Comparison of ENCODE assay signal across 24 cellular contexts in genomic region chr2:30684546-30684945, GRCh38.
A peak's percentile ranks its signal among the peaks of the same experiment; 100 is the strongest.
DNase-seq lines count a peak whose midpoint lies in the region; ATAC-seq and TF ChIP-seq lines count a peak whose summit lies in the region.
"Had no signal": no experiment of that assay in that cellular context is flagged by ENCODE, and none has a peak within 500 bp of the region (broad histone marks: within the 10 kb centered on the region; RNA-seq: fewer than 3 reads in every experiment).

No MANE protein-coding gene starts in this region.

- H3K4me1 Mint-ChIP-seq in activated CD8-positive, alpha-beta T cell treated with anti-CD3 and anti-CD28 coated beads, Interleukin-2, amount 10 ng/mL, durations not matched to agents 7 days and 5 days (ENCODE audit: low read depth) = no peaks in the 10 kb centered on the region
- H3K4me1 Mint-ChIP-seq in activated CD8-positive, alpha-beta T cell treated with anti-CD3 and anti-CD28 coated beads for 36 hours (ENCODE audit: low read depth) = no peaks in the 10 kb centered on the region
- peaks cover 6% of the 10 kb centered on the region for H3K4me1 Mint-ChIP-seq in chondrocyte (ENCODE audit: low read depth)
- H3K4me1 Mint-ChIP-seq: CD4-positive, CD25-positive, alpha-beta regulatory T cell had no signal

- H3K9me3 Mint-ChIP-seq in activated CD8-positive, alpha-beta T cell treated with anti-CD3 and anti-CD28 coated beads, Interleukin-2, amount 10 ng/mL, durations not matched to agents 7 days and 5 days (ENCODE audit: insufficient read depth) = no peaks in the 10 kb centered on the region
- no peaks in the 10 kb centered on the region for H3K9me3 Mint-ChIP-seq in activated CD8-positive, alpha-beta T cell treated with anti-CD3 and anti-CD28 coated beads for 36 hours
- H3K9me3 Mint-ChIP-seq in chondrocyte (ENCODE audit: low read depth) = no peaks in the 10 kb centered on the region
- H3K9me3 Mint-ChIP-seq: GM23338, H9 had no signal

- no peak overlapping the region for H3K27ac Mint-ChIP-seq in activated CD8-positive, alpha-beta T cell treated with anti-CD3 and anti-CD28 coated beads, Interleukin-2, amount 10 ng/mL, durations not matched to agents 7 days and 5 days
- no peak overlapping the region for H3K27ac Mint-ChIP-seq in activated CD8-positive, alpha-beta T cell treated with anti-CD3 and anti-CD28 coated beads for 36 hours
- H3K27ac Mint-ChIP-seq in chondrocyte (ENCODE audit: unreplicated experiment) = no peak overlapping the region
- H3K27ac Mint-ChIP-seq: CD4-positive, CD25-positive, alpha-beta regulatory T cell; GM23338; H9 had no signal

- DNase-seq in activated CD8-positive, alpha-beta T cell treated with anti-CD3 and anti-CD28 coated beads, Interleukin-2, amount 10 ng/mL, durations not matched to agents 7 days and 5 days = peak; percentile 7
- no peak for DNase-seq in activated CD8-positive, alpha-beta T cell treated with anti-CD3 and anti-CD28 coated beads for 36 hours
- DNase-seq in RPMI8226 = peak; percentile 89
- DNase-seq in mucosa of gallbladder (ENCODE audit: low spot score) = peak; percentile 0
- peak; percentile 30 for DNase-seq in ureter (ENCODE audit: low spot score)
- DNase-seq in chondrocyte (ENCODE audit: low spot score) = no peak
- DNase-seq in COLO829 (ENCODE audit: low spot score) = no peak
- DNase-seq: CD4-positive, CD25-positive, alpha-beta regulatory T cell; DMS53; H9; MV-4-11; NCI-H1105; NCI-H146; NCI-H1930; NCI-H2107; NCI-H510A; NCI-H69; PC-3; SJCRH30 had no signal

- intact Hi-C loops in activated CD8-positive, alpha-beta T cell treated with anti-CD3 and anti-CD28 coated beads for 36 hours (cut with micrococcal nuclease) = no loop called here

- CTCF ChIA-PET in activated CD8-positive, alpha-beta T cell treated with anti-CD3 and anti-CD28 coated beads, Interleukin-2, amount 10 ng/mL, durations not matched to agents 7 days and 5 days (lab: Charles Lee) = interaction anchor here (3.2 kb wide), 1 partner anchor 27 kb away, joined by 16 read pairs; no protein-coding TSS in a partner anchor
- CTCF ChIA-PET in activated CD8-positive, alpha-beta T cell treated with anti-CD3 and anti-CD28 coated beads for 36 hours (lab: Charles Lee) = interaction anchor here (5.3 kb wide), 1 partner anchor 28 kb away, joined by 44 read pairs; no protein-coding TSS in a partner anchor

- TF ChIP-seq CTCF in activated CD8-positive, alpha-beta T cell treated with anti-CD3 and anti-CD28 coated beads for 36 hours (IDR thresholded peaks at IDR 0.05) = no peak
- no peak for TF ChIP-seq CTCF in chondrocyte (IDR thresholded peaks at IDR 0.05)

- H3K36me3 Mint-ChIP-seq in activated CD8-positive, alpha-beta T cell treated with anti-CD3 and anti-CD28 coated beads, Interleukin-2, amount 10 ng/mL, durations not matched to agents 7 days and 5 days (ENCODE audit: low read depth) = no peaks in the 10 kb centered on the region
- H3K36me3 Mint-ChIP-seq in activated CD8-positive, alpha-beta T cell treated with anti-CD3 and anti-CD28 coated beads for 36 hours (ENCODE audit: low read depth) = no peaks in the 10 kb centered on the region
- no peaks in the 10 kb centered on the region for H3K36me3 Mint-ChIP-seq in chondrocyte (ENCODE audit: low read depth)
- H3K36me3 Mint-ChIP-seq: CD4-positive, CD25-positive, alpha-beta regulatory T cell had no signal

- no peak overlapping the region for H3K4me3 Mint-ChIP-seq in activated CD8-positive, alpha-beta T cell treated with anti-CD3 and anti-CD28 coated beads, Interleukin-2, amount 10 ng/mL, durations not matched to agents 7 days and 5 days
- no peak overlapping the region for H3K4me3 Mint-ChIP-seq in activated CD8-positive, alpha-beta T cell treated with anti-CD3 and anti-CD28 coated beads for 36 hours
- no peak overlapping the region for H3K4me3 Mint-ChIP-seq in chondrocyte (ENCODE audit: unreplicated experiment)
- H3K4me3 Mint-ChIP-seq: CD4-positive, CD25-positive, alpha-beta regulatory T cell; GM23338; H9 had no signal

- H3K27me3 Mint-ChIP-seq in activated CD8-positive, alpha-beta T cell treated with anti-CD3 and anti-CD28 coated beads, Interleukin-2, amount 10 ng/mL, durations not matched to agents 7 days and 5 days (ENCODE audit: low read depth) = no peaks in the 10 kb centered on the region
- H3K27me3 Mint-ChIP-seq in activated CD8-positive, alpha-beta T cell treated with anti-CD3 and anti-CD28 coated beads for 36 hours = no peaks in the 10 kb centered on the region
- no peaks in the 10 kb centered on the region for H3K27me3 Mint-ChIP-seq in chondrocyte (ENCODE audit: low read depth)

- ATAC-seq in activated CD8-positive, alpha-beta T cell treated with anti-CD3 and anti-CD28 coated beads, Interleukin-2, amount 10 ng/mL, durations not matched to agents 7 days and 5 days = no peak
- no peak for ATAC-seq in activated CD8-positive, alpha-beta T cell treated with anti-CD3 and anti-CD28 coated beads for 36 hours
- no peak for ATAC-seq in GM19467 (IDR thresholded peaks at IDR 0.05; ENCODE audit: unreplicated experiment)
- ATAC-seq: GM23338, K562, PC-3, Right ventricle myocardium inferior, SK-N-SH treated with all-trans-retinoic acid at 6 μM for 48 hours had no signal

- POLR2A ChIA-PET in activated CD8-positive, alpha-beta T cell treated with anti-CD3 and anti-CD28 coated beads, Interleukin-2, amount 10 ng/mL, durations not matched to agents 7 days and 5 days (lab: Charles Lee) = no interaction called here
- POLR2A ChIA-PET in activated CD8-positive, alpha-beta T cell treated with anti-CD3 and anti-CD28 coated beads for 36 hours (lab: Charles Lee) = no interaction called here

Comparison
In these comparisons a context has a peak if more than half of its experiments do, and no peak if none do; other contexts are left out.
1. DNase-seq: peak in activated CD8-positive, alpha-beta T cell treated with anti-CD3 and anti-CD28 coated beads, Interleukin-2, amount 10 ng/mL, durations not matched to agents 7 days and 5 days (single experiment), RPMI8226 (single experiment), mucosa of gallbladder (single experiment) and ureter (single experiment); none in activated CD8-positive, alpha-beta T cell treated with anti-CD3 and anti-CD28 coated beads for 36 hours (single experiment), chondrocyte (single experiment) and COLO829 (single experiment).